In the genomic region with DNA sequence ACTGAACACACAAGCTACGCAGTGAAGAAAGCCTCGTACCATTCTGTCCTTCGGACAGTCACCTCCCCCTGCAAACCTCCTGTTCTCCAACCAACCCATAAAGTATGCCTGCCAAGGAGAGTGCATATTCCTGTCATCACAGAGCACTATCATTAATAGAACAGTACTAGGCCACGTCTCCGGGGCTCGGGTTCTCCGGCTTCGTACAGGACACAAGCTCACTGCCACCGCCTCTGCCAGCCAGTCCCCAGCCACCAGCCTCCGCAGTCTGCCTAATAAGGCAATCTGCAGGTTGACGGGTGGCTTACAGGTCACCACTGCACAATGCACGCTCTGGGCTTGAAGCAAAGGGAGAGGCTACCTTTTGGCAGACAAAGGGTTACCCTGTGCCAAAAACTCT, we compare ENCODE assay signal across 7 cellular contexts. TPM values are rescaled to one million over a fixed set of nuclear protein-coding genes. Genes with fewer than 3 reads are reported as not detected.
DNase-seq lines count a peak whose midpoint lies in the region; ATAC-seq and TF ChIP-seq lines count a peak whose summit lies in the region.
"Not testable (repeated sequence)": the region's sequence is repeated elsewhere in the genome, so short reads cannot be mapped to it uniquely, and the experiment has no call there.

No MANE protein-coding gene starts in this region.

- not testable (repeated sequence) for H3K9me3 ChIP-seq in RWPE2 (ENCODE audit: severe bottlenecking); esophagus squamous epithelium; right atrium auricular region; osteoblast (ENCODE audit: low read depth, low read length); stomach smooth muscle (ENCODE audit: control insufficient read depth in 2 of 2, low read length in 2 of 2)

- not testable (repeated sequence) for H3K9ac ChIP-seq in stomach smooth muscle (ENCODE audit: low read length in 2 of 2)

- not testable (repeated sequence) for H3F3A ChIP-seq in GM23338 (replicated peaks; ENCODE audit: low read depth)

- H3K79me2 ChIP-seq in GM23338 (replicated peaks; ENCODE audit: insufficient read depth), result not testable (repeated sequence)
- H3K79me2 ChIP-seq in osteoblast (ENCODE audit: insufficient read depth, low read length), result peaks cover 33% of the 10 kb centered on the region

- WGBS in esophagus squamous epithelium, 2 donors, result 51 to 61% methylated on average over 12 of the region's 12 CpGs

- H3K4me3 Mint-ChIP-seq in GM23338; chondrocyte (ENCODE audit: unreplicated experiment): not testable (repeated sequence)

- not testable (repeated sequence) for H2AFZ ChIP-seq in GM23338; osteoblast (ENCODE audit: low read length)

- H3K36me3 Mint-ChIP-seq in GM23338 (ENCODE audit: low read depth), result peaks cover 12% of the 10 kb centered on the region; the same call in 1 of the 3 replicates
- H3K36me3 Mint-ChIP-seq in chondrocyte (ENCODE audit: low read depth), result not testable (repeated sequence)

- peak overlapping the region; percentile 69; the same call in 1 of the 2 replicates for H3K4me2 ChIP-seq in GM23338
- not testable (repeated sequence) for H3K4me2 ChIP-seq in osteoblast (ENCODE audit: insufficient read depth, low read length)

- H3K36me3 ChIP-seq in GM23338 (ENCODE audit: insufficient read depth); RWPE2 (ENCODE audit: low read depth); right atrium auricular region; osteoblast (ENCODE audit: insufficient read depth, low read length); stomach smooth muscle (ENCODE audit: control insufficient read depth in 2 of 2, insufficient read depth in 2 of 2, low read length in 2 of 2): not testable (repeated sequence)
- peaks cover 0 to 31% (median 0%) of the 10 kb centered on the region in 3 donors for H3K36me3 ChIP-seq in esophagus squamous epithelium

- H3K9me3 Mint-ChIP-seq in GM23338; chondrocyte (ENCODE audit: low read depth): not testable (repeated sequence)

- TF ChIP-seq CTCF in GM23338 (conservative IDR thresholded peaks at IDR 0.05; ENCODE audit: low read depth in 2 of 2); RWPE2 (IDR thresholded peaks at IDR 0.05; ENCODE audit: poor library complexity, severe bottlenecking); chondrocyte (IDR thresholded peaks at IDR 0.05); esophagus squamous epithelium (IDR thresholded peaks at IDR 0.05); right atrium auricular region (IDR thresholded peaks at IDR 0.05); osteoblast (IDR thresholded peaks at IDR 0.05; ENCODE audit: extremely low read depth, low read depth, low read length): not testable (repeated sequence)

- H3K9me2 ChIP-seq in GM23338 (ENCODE audit: insufficient read depth), result not testable (repeated sequence)

- H3K4me1 ChIP-seq in GM23338 (ENCODE audit: insufficient read depth) (peaks cover 30% of the 10 kb centered on the region), RWPE2 (ENCODE audit: insufficient read depth, poor library complexity, severe bottlenecking) (peaks cover 29% of the 10 kb centered on the region), esophagus squamous epithelium (peaks cover 19 to 95% (median 24%) of the 10 kb centered on the region in 3 donors), right atrium auricular region (peaks cover 0 to 82% of the 10 kb centered on the region in 2 donors), osteoblast (ENCODE audit: insufficient read depth, low read length) (peaks cover 47% of the 10 kb centered on the region), stomach smooth muscle (ENCODE audit: control insufficient read depth, insufficient read depth, low read length) (peaks cover 74% of the 10 kb centered on the region)

- intact Hi-C loops in esophagus squamous epithelium (cut with DNase I), result not testable (repeated sequence)

- peaks cover 14% of the 10 kb centered on the region for H3K27me3 Mint-ChIP-seq in GM23338 (ENCODE audit: insufficient read depth, low read depth, poor library complexity)
- not testable (repeated sequence) for H3K27me3 Mint-ChIP-seq in chondrocyte (ENCODE audit: low read depth)

- not testable (repeated sequence) for H3K27me3 ChIP-seq in GM23338 (ENCODE audit: insufficient read depth); RWPE2 (ENCODE audit: insufficient read depth, poor library complexity, severe bottlenecking); esophagus squamous epithelium; right atrium auricular region; osteoblast (ENCODE audit: insufficient read depth, low read length); stomach smooth muscle (ENCODE audit: control insufficient read depth in 1 of 2, insufficient read depth in 2 of 2, low read length in 2 of 2)

- H3K4me1 Mint-ChIP-seq in GM23338, result peaks cover 56% of the 10 kb centered on the region
- peaks cover 83% of the 10 kb centered on the region for H3K4me1 Mint-ChIP-seq in chondrocyte (ENCODE audit: low read depth)

- not testable (repeated sequence) for H3K4me3 ChIP-seq in GM23338; RWPE2 (ENCODE audit: severe bottlenecking); esophagus squamous epithelium; right atrium auricular region; osteoblast (ENCODE audit: insufficient read depth, low read length)
- H3K4me3 ChIP-seq in stomach smooth muscle (ENCODE audit: low read length in 2 of 2), result peak overlapping the region in 1 of 2 donors; percentile 35

- DNase-seq in GM23338 (ENCODE audit: low spot score); RWPE2 (ENCODE audit: low spot score); chondrocyte (ENCODE audit: low spot score); esophagus squamous epithelium (lab: John Stamatoyannopoulos, UW); osteoblast (ENCODE audit: insufficient read length, low spot score, missing footprints): not testable (repeated sequence)
- DNase-seq in right atrium auricular region (ENCODE audit: low spot score), result peak; percentile 75

- H4K20me1 ChIP-seq in GM23338 (replicated peaks; ENCODE audit: insufficient read depth); osteoblast (ENCODE audit: insufficient read depth, low read length): not testable (repeated sequence)

- H3K27ac ChIP-seq in GM23338 (ENCODE audit: low read depth), result not testable (repeated sequence)
- H3K27ac ChIP-seq in RWPE2 (ENCODE audit: poor library complexity, severe bottlenecking), result peak overlapping the region; percentile 73
- H3K27ac ChIP-seq in esophagus squamous epithelium, result peak overlapping the region; percentile 49 to 69 (median 58)
- H3K27ac ChIP-seq in right atrium auricular region, result peak overlapping the region; percentile 85 to 93
- peak overlapping the region; percentile 81 for H3K27ac ChIP-seq in osteoblast (ENCODE audit: low read depth, low read length)
- H3K27ac ChIP-seq in stomach smooth muscle (ENCODE audit: low read length), result peak overlapping the region; percentile 58

- ATAC-seq in GM23338, result peak; percentile 49
- ATAC-seq in RWPE2 (ENCODE audit: low read depth), result not testable (repeated sequence)

- H3K27ac Mint-ChIP-seq in GM23338 (peak overlapping the region; percentile 84), chondrocyte (ENCODE audit: unreplicated experiment) (peak overlapping the region; percentile 49)

- not testable (repeated sequence) for TF ChIP-seq POLR2A in esophagus squamous epithelium (IDR thresholded peaks at IDR 0.05)

RNA-seq across cellular contexts. Expression of a gene that starts 47.7 kb away (rescaled TPM):
- total RNA-seq in GM23338 (2014; rRNA removed; shearing (Covaris generic)), result 7.8 and 8.8 TPM in 2 replicates
- 23.9 and 34.9 TPM in 2 replicates for polyA plus RNA-seq in GM23338 (2016; fragmentation: Nextera tagmentation; extraction: Ambion mirVana)
- total RNA-seq in chondrocyte, result 112 to 136 TPM (median 118 TPM) in 3 replicates
- 100 to 1,000 TPM in 2 of 4 donors, 10 to 100 TPM in 2; 71.1 to 227 (median 147) TPM for total RNA-seq in esophagus squamous epithelium
- 100 to 1,000 TPM; 260 to 340 TPM for total RNA-seq in right atrium auricular region
- 36.9 and 122 TPM in 2 replicates for total RNA-seq in osteoblast
